7 cellular contexts compared by ENCODE assay signal in genomic region chr2:40355451-40355850, GRCh38.
"Had no signal": no experiment of that assay in that cellular context is flagged by ENCODE, and none has a peak within 500 bp of the region (broad histone marks: within the 10 kb centered on the region; RNA-seq: fewer than 3 reads in every experiment).

No MANE protein-coding gene starts in this region.

- DNase-seq: GDM1, GF-D8 had no signal

- ATAC-seq: GM12878 had no signal

- FAIRE-seq: GM12878, GM12891, GM12892, GM18507, GM19239 had no signal

- H3K4me3 ChIP-seq: GM12878 had no signal
